ENCODE assay signal across 21 cellular contexts in the genomic region with DNA sequence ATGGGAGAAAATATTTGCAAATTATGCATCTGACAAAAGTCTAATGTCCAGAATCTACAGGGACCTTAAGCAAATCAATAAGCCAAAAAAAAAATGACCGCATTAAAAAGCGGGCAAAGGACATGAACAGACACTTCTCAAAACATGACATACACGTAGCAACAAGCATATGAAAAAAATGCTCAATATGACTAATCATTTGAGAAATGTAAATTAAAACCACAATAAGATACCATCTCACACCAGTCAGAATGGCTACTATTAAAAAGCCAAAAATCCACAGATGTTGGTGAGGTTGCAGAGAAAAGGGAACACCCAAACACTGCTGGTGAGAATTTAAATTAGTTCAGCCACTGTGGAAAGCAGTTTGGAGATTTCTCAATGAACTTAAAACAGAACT. TPM values are rescaled to one million over a fixed set of nuclear protein-coding genes. Genes with fewer than 3 reads are reported as not detected.
A peak's percentile ranks its signal among the peaks of the same experiment; 100 is the strongest.
DNase-seq lines count a peak whose midpoint lies in the region; ATAC-seq and TF ChIP-seq lines count a peak whose summit lies in the region.
"Had no signal": no experiment of that assay in that cellular context is flagged by ENCODE, and none has a peak within 500 bp of the region (broad histone marks: within the 10 kb centered on the region; RNA-seq: fewer than 3 reads in every experiment).

No MANE protein-coding gene starts in this region.

- H3K4me3 Mint-ChIP-seq in WTC11 = peak overlapping the region; percentile 34
- H3K4me3 Mint-ChIP-seq: activated naive CD8-positive, alpha-beta T cell treated with anti-CD3 and anti-CD28 coated beads, Interleukin-2, amount 10 ng/mL, durations not matched to agents 7 days and 5 days; neural crest cell had no signal

- H3K9ac ChIP-seq in fibroblast of lung (ENCODE audit: insufficient read depth, low read length) = no peak overlapping the region

- CTCF ChIA-PET in WTC11 (lab: Charles Lee) = no interaction called here

- no peak overlapping the region for H3K4me2 ChIP-seq in fibroblast of lung (ENCODE audit: extremely low read depth, insufficient read depth, low read length)

- peaks cover 76% of the 10 kb centered on the region for H3K4me1 Mint-ChIP-seq in WTC11
- H3K4me1 Mint-ChIP-seq: activated naive CD8-positive, alpha-beta T cell treated with anti-CD3 and anti-CD28 coated beads, Interleukin-2, amount 10 ng/mL, durations not matched to agents 7 days and 5 days had no signal

- H3K4me3 ChIP-seq in fibroblast of lung (replicated peaks in 1 of 4; ENCODE audit: control extremely low read depth in 1 of 4, insufficient read depth in 1 of 4, low read depth in 3 of 4, low read length in 4 of 4) = no peak overlapping the region
- H3K4me3 ChIP-seq: right lobe of liver, SK-N-MC, thoracic aorta had no signal

- no peaks in the 10 kb centered on the region for H3K27me3 ChIP-seq in fibroblast of lung (ENCODE audit: control insufficient read depth, insufficient read depth, low read length)
- H3K27me3 ChIP-seq: right lobe of liver had no signal

- peaks cover 6% of the 10 kb centered on the region for H3K36me3 Mint-ChIP-seq in WTC11
- H3K36me3 Mint-ChIP-seq: activated naive CD8-positive, alpha-beta T cell treated with anti-CD3 and anti-CD28 coated beads, Interleukin-2, amount 10 ng/mL, durations not matched to agents 7 days and 5 days had no signal

- no peaks in the 10 kb centered on the region for H3K36me3 ChIP-seq in fibroblast of lung (ENCODE audit: control insufficient read depth, insufficient read depth, low read length)
- H3K36me3 ChIP-seq: right lobe of liver, thoracic aorta had no signal

- H2AFZ ChIP-seq in fibroblast of lung (ENCODE audit: low read length) = no peak overlapping the region

- no peaks in the 10 kb centered on the region for H3K9me3 ChIP-seq in fibroblast of lung (ENCODE audit: control insufficient read depth, insufficient read depth, low read depth, low read length)
- H3K9me3 ChIP-seq: right lobe of liver, thoracic aorta had no signal

- no peaks in the 10 kb centered on the region for H4K20me1 ChIP-seq in fibroblast of lung (ENCODE audit: control insufficient read depth, extremely low read depth, insufficient read depth, low read length)

- no peak for ATAC-seq in WTC11
- ATAC-seq in HG03045 (IDR thresholded peaks at IDR 0.05; ENCODE audit: unreplicated experiment) = no peak
- ATAC-seq: right lobe of liver had no signal

- no peak for TF ChIP-seq CTCF in WTC11 (IDR thresholded peaks at IDR 0.05)
- TF ChIP-seq CTCF in fibroblast of lung (conservative IDR thresholded peaks at IDR 0.05 in 1 of 2, IDR thresholded peaks at IDR 0.05 in 1 of 2; ENCODE audit: low read depth in 1 of 2, low read length in 2 of 2) = no peak

- no peak overlapping the region for H3K27ac ChIP-seq in fibroblast of lung (ENCODE audit: insufficient read depth, low read length)
- H3K27ac ChIP-seq: 22Rv1, C4-2B, right lobe of liver, SK-N-MC, thoracic aorta had no signal

- H3K79me2 ChIP-seq in fibroblast of lung (ENCODE audit: control insufficient read depth, insufficient read depth, low read length) = no peaks in the 10 kb centered on the region

- no peaks in the 10 kb centered on the region for H3K27me3 Mint-ChIP-seq in WTC11 (ENCODE audit: low read depth)
- H3K27me3 Mint-ChIP-seq: activated naive CD8-positive, alpha-beta T cell treated with anti-CD3 and anti-CD28 coated beads, Interleukin-2, amount 10 ng/mL, durations not matched to agents 7 days and 5 days had no signal

- DNase-seq in NCI-H2171 treated with DMSO at 0.1 percent for 48 hours (lab: John Stamatoyannopoulos, UW) (peak; percentile 12), NCI-H2171 (lab: John Stamatoyannopoulos, UW) (no peak), WTC11 (ENCODE audit: low spot score) (no peak), fibroblast of lung (ENCODE audit: low read depth in 2 of 2) (peak; percentile 60 to 86), occipital lobe (lab: John Stamatoyannopoulos, UW) (no peak), DMS79 treated with DMSO at 0.1 percent for 48 hours (lab: John Stamatoyannopoulos, UW) (no peak)
- no peak for DNase-seq in activated CD4-positive, alpha-beta T cell treated with anti-CD3 and anti-CD28 coated beads, Interleukin-2, amount 50 U/mL, for 4 hours
- DNase-seq: activated naive CD8-positive, alpha-beta T cell treated with anti-CD3 and anti-CD28 coated beads, Interleukin-2, amount 10 ng/mL, durations not matched to agents 7 days and 5 days; activated T-cell treated with anti-CD3 and anti-CD28 coated beads, Interleukin-2, amount 50 U/mL, for 48 hours; mesendoderm; NCI-H146; NCI-H446; right lobe of liver; stimulated activated CD4-positive, alpha-beta T cell treated with anti-CD3 and anti-CD28 coated beads, Interleukin-2, amount 100 ng/mL, for 48 hours; stimulated activated CD8-positive, alpha-beta memory T cell treated with anti-CD3 and anti-CD28 coated beads, Interleukin-4, amount 100 ng/mL, for 48 hours had no signal

- no peaks in the 10 kb centered on the region for H3K4me1 ChIP-seq in fibroblast of lung (ENCODE audit: control insufficient read depth, extremely low read depth, insufficient read depth, low read length)

- H3K9me3 Mint-ChIP-seq in WTC11 = no peaks in the 10 kb centered on the region

- peak overlapping the region; percentile 58 for H3K27ac Mint-ChIP-seq in WTC11
- H3K27ac Mint-ChIP-seq: activated naive CD8-positive, alpha-beta T cell treated with anti-CD3 and anti-CD28 coated beads, Interleukin-2, amount 10 ng/mL, durations not matched to agents 7 days and 5 days had no signal

- POLR2A ChIA-PET in WTC11 (lab: Charles Lee) = no interaction called here

TF ChIP-seq in WTC11, 78 proteins besides CTCF, POLR2A, EP300 and RAD21:
- TF ChIP-seq, protein P1, sequence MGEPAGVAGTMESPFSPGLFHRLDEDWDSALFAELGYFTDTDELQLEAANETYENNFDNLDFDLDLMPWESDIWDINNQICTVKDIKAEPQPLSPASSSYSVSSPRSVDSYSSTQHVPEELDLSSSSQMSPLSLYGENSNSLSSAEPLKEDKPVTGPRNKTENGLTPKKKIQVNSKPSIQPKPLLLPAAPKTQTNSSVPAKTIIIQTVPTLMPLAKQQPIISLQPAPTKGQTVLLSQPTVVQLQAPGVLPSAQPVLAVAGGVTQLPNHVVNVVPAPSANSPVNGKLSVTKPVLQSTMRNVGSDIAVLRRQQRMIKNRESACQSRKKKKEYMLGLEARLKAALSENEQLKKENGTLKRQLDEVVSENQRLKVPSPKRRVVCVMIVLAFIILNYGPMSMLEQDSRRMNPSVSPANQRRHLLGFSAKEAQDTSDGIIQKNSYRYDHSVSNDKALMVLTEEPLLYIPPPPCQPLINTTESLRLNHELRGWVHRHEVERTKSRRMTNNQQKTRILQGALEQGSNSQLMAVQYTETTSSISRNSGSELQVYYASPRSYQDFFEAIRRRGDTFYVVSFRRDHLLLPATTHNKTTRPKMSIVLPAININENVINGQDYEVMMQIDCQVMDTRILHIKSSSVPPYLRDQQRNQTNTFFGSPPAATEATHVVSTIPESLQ (CRISPR knock-in tag; IDR thresholded peaks at IDR 0.05) = no peak
- TF ChIP-seq ZBTB21 (CRISPR knock-in tag; IDR thresholded peaks at IDR 0.05; ENCODE audit: borderline replicate concordance) (no peak), ZNF423 (CRISPR knock-in tag; IDR thresholded peaks at IDR 0.05) (no peak), NFATC4 (CRISPR knock-in tag; IDR thresholded peaks at IDR 0.05) (no peak), NFYB (CRISPR knock-in tag; conservative IDR thresholded peaks at IDR 0.05; ENCODE audit: low read depth) (no peak), NFE2L1 (CRISPR knock-in tag; IDR thresholded peaks at IDR 0.05) (no peak), FOXK1 (CRISPR knock-in tag; IDR thresholded peaks at IDR 0.05) (no peak)
- TF ChIP-seq, protein P2, sequence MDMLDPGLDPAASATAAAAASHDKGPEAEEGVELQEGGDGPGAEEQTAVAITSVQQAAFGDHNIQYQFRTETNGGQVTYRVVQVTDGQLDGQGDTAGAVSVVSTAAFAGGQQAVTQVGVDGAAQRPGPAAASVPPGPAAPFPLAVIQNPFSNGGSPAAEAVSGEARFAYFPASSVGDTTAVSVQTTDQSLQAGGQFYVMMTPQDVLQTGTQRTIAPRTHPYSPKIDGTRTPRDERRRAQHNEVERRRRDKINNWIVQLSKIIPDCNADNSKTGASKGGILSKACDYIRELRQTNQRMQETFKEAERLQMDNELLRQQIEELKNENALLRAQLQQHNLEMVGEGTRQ (CRISPR knock-in tag; IDR thresholded peaks at IDR 0.05) = no peak
- TF ChIP-seq, protein P3, sequence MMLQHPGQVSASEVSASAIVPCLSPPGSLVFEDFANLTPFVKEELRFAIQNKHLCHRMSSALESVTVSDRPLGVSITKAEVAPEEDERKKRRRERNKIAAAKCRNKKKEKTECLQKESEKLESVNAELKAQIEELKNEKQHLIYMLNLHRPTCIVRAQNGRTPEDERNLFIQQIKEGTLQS (CRISPR knock-in tag; conservative IDR thresholded peaks at IDR 0.05) = no peak

RNA-seq across cellular contexts. Expression of gene PAWR, which starts 16.1 kb away (rescaled TPM):
- total RNA-seq in WTC11 (2021) (397 to 512 TPM (median 493 TPM) in 3 replicates), fibroblast of lung (16.0 and 16.9 TPM in 2 replicates), occipital lobe (21.1 TPM)
- polyA plus RNA-seq in fibroblast of lung = 2.7 and 6.5 TPM in 2 replicates
- polyA plus RNA-seq in fibroblast of lung (2012) = 4.2 and 11.0 TPM in 2 replicates
- polyA minus RNA-seq in fibroblast of lung (ENCODE audit: low replicate concordance) = 1.0 and 1.2 TPM in 2 replicates

Comparison
In these comparisons a context has a peak if more than half of its experiments do, and no peak if none do; other contexts are left out.
1. DNase-seq: peak in NCI-H2171 treated with DMSO at 0.1 percent for 48 hours (single experiment) and fibroblast of lung (2 of 2); none in NCI-H2171 (single experiment), WTC11 (single experiment), occipital lobe (single experiment), activated CD4-positive, alpha-beta T cell treated with anti-CD3 and anti-CD28 coated beads, Interleukin-2, amount 50 U/mL, for 4 hours (0 of 2) and DMS79 treated with DMSO at 0.1 percent for 48 hours (single experiment).
2. RNA of gene PAWR, which starts 16.1 kb away (total RNA-seq): 397 to 512 TPM in WTC11; 21.1 TPM in occipital lobe (single experiment) and 16.0 to 16.9 TPM in fibroblast of lung; every median in the first group is over 10 times any median in the second.